ENCODE assay signal across 1 cellular context in genomic region chr14:59897757-59898383, GRCh38.
TF ChIP-seq lines count a peak whose summit lies in the region.

No MANE protein-coding gene starts in this region.

TF ChIP-seq in GM23338, 12 proteins besides CTCF, POLR2A, EP300 and RAD21 (continued from another document):
- TF ChIP-seq ZNF462 (CRISPR knock-in tag; IDR thresholded peaks at IDR 0.05), result no peak
